8 cellular contexts compared by ENCODE assay signal in genomic region chr15:39919740-39920509, GRCh38. TPM values are rescaled to one million over a fixed set of nuclear protein-coding genes. Genes with fewer than 3 reads are reported as not detected.
DNase-seq lines count a peak whose midpoint lies in the region; ATAC-seq, FAIRE-seq and TF ChIP-seq lines count a peak whose summit lies in the region.

Gene GPR176, minus strand, starts transcription at chr15:39920266. Its CDS starts 240 bp downstream, at chr15:39920026.

- H3K9me3 ChIP-seq in GM12878 (replicated peaks; ENCODE audit: control insufficient read depth, insufficient read depth, low read length) (no peaks in the 10 kb centered on the region; the same call in 2 of the 3 replicates), right atrium auricular region (no peaks in the 10 kb centered on the region)

- H3K9ac ChIP-seq in GM12878 (ENCODE audit: control insufficient read depth, insufficient read depth, low read length): peak within 1 kb of the TSS; percentile 73

- SMC1A ChIA-PET in GM12878 (lab: Charles Lee; ENCODE audit: uncharacterized antibody, unreplicated experiment): interaction anchor here (8.7 kb wide), 1 partner anchor 15 kb away, joined by 65 read pairs; the partner anchor contains the start of gene EIF2AK4

- TF ChIP-seq RAD21 in GM12878 (IDR thresholded peaks at IDR 0.05; ENCODE audit: insufficient read depth, low read depth, low read length): no peak

- intact Hi-C loops in GM12878 (cut with micrococcal nuclease; ENCODE audit: unreplicated experiment): no loop called here

- H3K79me2 ChIP-seq in GM12878 (ENCODE audit: control insufficient read depth, insufficient read depth, low read length): no peaks in the 10 kb centered on the region

- RAD21 ChIA-PET in GM12878 (lab: Charles Lee; ENCODE audit: unreplicated experiment): no interaction called here

- DNase-seq in GM10266 (ENCODE audit: extremely low spot score) (peak; percentile 50), SW 1271 (lab: John Stamatoyannopoulos, UW) (peak; percentile 52 to 76), GM12878 (ENCODE audit: low read depth, low spot score) (no peak), right atrium auricular region (ENCODE audit: low spot score) (no peak), progenitor cell of endocrine pancreas (ENCODE audit: low spot score, unreplicated experiment) (peak; percentile 23), hippocampal formation (lab: John Stamatoyannopoulos, UW) (no peak)

- POLR2A ChIA-PET in GM12878 (lab: Charles Lee): no interaction called here

- TF ChIP-seq EP300 in GM12878 (IDR thresholded peaks at IDR 0.05; ENCODE audit: borderline replicate concordance in 1 of 2, control insufficient read depth in 1 of 2, low read depth in 2 of 2, low read length in 2 of 2): no peak

- 24% methylated on average over 57 of the region's 84 CpGs for WGBS in GM12878 (ENCODE audit: insufficient coverage, insufficient replicate concordance, low lambda C conversion rate, missing lambda C conversion rate)

- no peak for FAIRE-seq in GM12878 (lab: Jason Lieb, UNC)

- BruUV-seq in GM12878 (replicated peaks; lab: Mats Ljungman, UMichigan): no TSS peak

- H3K27ac Mint-ChIP-seq in progenitor cell of endocrine pancreas: peak within 1 kb of the TSS; percentile 92

- ATAC-seq in HG03095 (IDR thresholded peaks at IDR 0.05; ENCODE audit: unreplicated experiment) (peak; percentile 17), GM12878 (peak; percentile 9), HG02970 (IDR thresholded peaks at IDR 0.05; ENCODE audit: low FRiP score, unreplicated experiment) (no peak)

- CTCF ChIA-PET in GM12878 (lab: Yijun Ruan, JAX): no interaction called here

- H3K9me3 Mint-ChIP-seq in progenitor cell of endocrine pancreas (ENCODE audit: low read depth): peaks cover 7% of the 10 kb centered on the region

- peak within 1 kb of the TSS; percentile 39 for H3K27ac ChIP-seq in GM12878 (ENCODE audit: control insufficient read depth, insufficient read depth)
- peak within 1 kb of the TSS; percentile 65 to 79 for H3K27ac ChIP-seq in right atrium auricular region

- H3K4me3 ChIP-seq in GM12878 (peak within 1 kb of the TSS; percentile 73), right atrium auricular region (peak within 1 kb of the TSS; percentile 55 to 68)

- TF ChIP-seq CTCF in GM10266 (IDR thresholded peaks at IDR 0.05; ENCODE audit: control insufficient read depth, insufficient read depth, low read depth, missing control alignments) (no peak), GM12878 (IDR thresholded peaks at IDR 0.05 in 2 of 3, conservative IDR thresholded peaks at IDR 0.05 in 1 of 3; ENCODE audit: control insufficient read depth in 2 of 3, extremely low read depth in 1 of 3, insufficient read depth in 1 of 3, low read depth in 3 of 3, low read length in 3 of 3) (no peak), right atrium auricular region (IDR thresholded peaks at IDR 0.05) (no peak), progenitor cell of endocrine pancreas (IDR thresholded peaks at IDR 0.05; ENCODE audit: unreplicated experiment) (no peak)

- no peak for TF ChIP-seq POLR2A in GM12878 (IDR thresholded peaks at IDR 0.05; ENCODE audit: low read depth, low read length)

- H2AFZ ChIP-seq in GM12878 (ENCODE audit: control insufficient read depth, low read depth, low read length): peak within 1 kb of the TSS; percentile 95

- no peaks in the 10 kb centered on the region for H4K20me1 ChIP-seq in GM12878 (ENCODE audit: control insufficient read depth, insufficient read depth)

- H3K4me1 ChIP-seq in GM12878 (ENCODE audit: control insufficient read depth, insufficient read depth, low read length) (peaks cover 5% of the 10 kb centered on the region), right atrium auricular region (peaks cover 0 to 24% of the 10 kb centered on the region in 2 donors)

- in situ Hi-C loops in GM12878 (cut with MboI): no loop called here

- H3K27me3 ChIP-seq in GM12878 (replicated peaks in 1 of 2; ENCODE audit: control insufficient read depth in 2 of 2, insufficient read depth in 2 of 2, low read length in 1 of 2) (peaks cover 3 to 8% of the 10 kb centered on the region in 2 experiments; a peak in 3 of 4 replicates), right atrium auricular region (no peaks in the 10 kb centered on the region)

- peak within 1 kb of the TSS; percentile 85 for H3K4me3 Mint-ChIP-seq in progenitor cell of endocrine pancreas (ENCODE audit: low read depth)

- peaks cover 22% of the 10 kb centered on the region for H3K27me3 Mint-ChIP-seq in progenitor cell of endocrine pancreas

- no peaks in the 10 kb centered on the region for H3K36me3 Mint-ChIP-seq in progenitor cell of endocrine pancreas (ENCODE audit: insufficient read depth)

- H3K4me1 Mint-ChIP-seq in progenitor cell of endocrine pancreas (ENCODE audit: low read depth): peaks cover 14% of the 10 kb centered on the region

- no peaks in the 10 kb centered on the region; a peak in 1 of 4 replicates for H3K36me3 ChIP-seq in GM12878 (ENCODE audit: control insufficient read depth in 2 of 2, insufficient read depth in 2 of 2, low read length in 1 of 2)
- no peaks in the 10 kb centered on the region for H3K36me3 ChIP-seq in right atrium auricular region

- H3K4me2 ChIP-seq in GM12878 (ENCODE audit: control insufficient read depth, insufficient read depth): peak within 1 kb of the TSS; percentile 95

TF ChIP-seq in GM12878, 131 proteins besides CTCF, POLR2A, EP300 and RAD21:
- no peak for TF ChIP-seq CEBPB (IDR thresholded peaks at IDR 0.05; ENCODE audit: borderline replicate concordance in 1 of 2, low read depth in 2 of 2, low read length in 2 of 2)
- no peak for TF ChIP-seq BCLAF1 (IDR thresholded peaks at IDR 0.05)
- peak; percentile 57 for TF ChIP-seq SUZ12 (IDR thresholded peaks at IDR 0.05; ENCODE audit: unreplicated experiment)
- no peak for TF ChIP-seq ATF3 (IDR thresholded peaks at IDR 0.05; ENCODE audit: borderline replicate concordance, extremely low read depth, low read depth, low read length)
- no peak for TF ChIP-seq CBX5 (IDR thresholded peaks at IDR 0.05; ENCODE audit: low read depth)
- TF ChIP-seq EZH2 (IDR thresholded peaks at IDR 0.05; ENCODE audit: borderline replicate concordance, control insufficient read depth, low read depth, low read length): 0 out of 2 replicates have a peak, but pooled peaks have one; percentile 21
- no peak for TF ChIP-seq MTA3 (IDR thresholded peaks at IDR 0.05; ENCODE audit: borderline replicate concordance, low read length)
- 0 out of 2 replicates have a peak, but pooled peaks have one; percentile 0 for TF ChIP-seq RCOR1 (conservative IDR thresholded peaks at IDR 0.05; ENCODE audit: low read depth, low read length)
TF ChIP-seq in GM12878: peak in this region for 3.

RNA-seq across cellular contexts. Expression of gene GPR176, which starts in this region (rescaled TPM):
- total RNA-seq in GM12878 (2013; cell fraction: nucleolus; rRNA removed): 0.23 and 0.71 TPM in 2 replicates
- 0.11 and 0.16 TPM in 2 replicates for total RNA-seq in GM12878 (2014; rRNA removed)
- total RNA-seq in GM12878 (2014; rRNA removed; fragmentation: Illumina TruSeq; extraction: Trizol): 0.04 and 0.05 TPM in 2 replicates
- 0.19 and 0.21 TPM in 2 replicates for total RNA-seq in GM12878 (2021)
- not detected for polyA plus RNA-seq in GM12878 (2011; ENCODE audit: low read depth)
- polyA plus RNA-seq in GM12878 (2011; rRNA removed): 0.03 TPM in 1 of 2 replicates, not detected in the other
- polyA plus RNA-seq in GM12878 (2011; cell fraction: cytosol; rRNA removed): 0.03 and 0.09 TPM in 2 replicates
- polyA plus RNA-seq in GM12878 (2011; cell fraction: nucleus; rRNA removed): 0.04 and 0.07 TPM in 2 replicates
- polyA plus RNA-seq in GM12878 (2012): 0.15 and 0.18 TPM in 2 replicates
- 0.22 TPM in 1 of 2 replicates, not detected in the other for polyA plus RNA-seq in GM12878 (2014; fragmentation: Illumina TruSeq; extraction: Trizol)
- under 1 TPM in 1 of 2 experiments, not detected in 1; 0.02 TPM for polyA plus RNA-seq in GM12878 (2014; fragmentation: Nextera tagmentation; extraction: Ambion mirVana)
- polyA plus RNA-seq in GM12878 (2014; rRNA removed): 0.18 TPM in 1 of 2 replicates, not detected in the other
- polyA plus RNA-seq in GM12878 (2016; fragmentation: Nextera tagmentation; extraction: Ambion mirVana): under 1 TPM in 1 of 2 experiments, not detected in 1; 0.33 TPM
- polyA minus RNA-seq in GM12878 (2011; rRNA and poly(A)+ RNA removed): 0.15 TPM in 1 of 2 replicates, not detected in the other
- polyA minus RNA-seq in GM12878 (2011; cell fraction: cytosol; rRNA and poly(A)+ RNA removed): 1.1 TPM in 1 of 2 replicates, not detected in the other
- 0.12 TPM in 1 of 2 replicates, not detected in the other for polyA minus RNA-seq in GM12878 (2011; cell fraction: nucleus; rRNA and poly(A)+ RNA removed)
- 1 to 10 TPM; 4.3 to 6.7 TPM for total RNA-seq in right atrium auricular region
- 1.0 and 1.1 TPM in 2 replicates for total RNA-seq in progenitor cell of endocrine pancreas

Comparison
In these comparisons a context has a peak if more than half of its experiments do, and no peak if none do; other contexts are left out.
1. DNase-seq: peak in GM10266 (single experiment), SW 1271 (2 of 2) and progenitor cell of endocrine pancreas (single experiment); none in GM12878 (single experiment), right atrium auricular region (single experiment) and hippocampal formation (0 of 2).